ENCODE assay signal across 1 cellular context in the genomic region with DNA sequence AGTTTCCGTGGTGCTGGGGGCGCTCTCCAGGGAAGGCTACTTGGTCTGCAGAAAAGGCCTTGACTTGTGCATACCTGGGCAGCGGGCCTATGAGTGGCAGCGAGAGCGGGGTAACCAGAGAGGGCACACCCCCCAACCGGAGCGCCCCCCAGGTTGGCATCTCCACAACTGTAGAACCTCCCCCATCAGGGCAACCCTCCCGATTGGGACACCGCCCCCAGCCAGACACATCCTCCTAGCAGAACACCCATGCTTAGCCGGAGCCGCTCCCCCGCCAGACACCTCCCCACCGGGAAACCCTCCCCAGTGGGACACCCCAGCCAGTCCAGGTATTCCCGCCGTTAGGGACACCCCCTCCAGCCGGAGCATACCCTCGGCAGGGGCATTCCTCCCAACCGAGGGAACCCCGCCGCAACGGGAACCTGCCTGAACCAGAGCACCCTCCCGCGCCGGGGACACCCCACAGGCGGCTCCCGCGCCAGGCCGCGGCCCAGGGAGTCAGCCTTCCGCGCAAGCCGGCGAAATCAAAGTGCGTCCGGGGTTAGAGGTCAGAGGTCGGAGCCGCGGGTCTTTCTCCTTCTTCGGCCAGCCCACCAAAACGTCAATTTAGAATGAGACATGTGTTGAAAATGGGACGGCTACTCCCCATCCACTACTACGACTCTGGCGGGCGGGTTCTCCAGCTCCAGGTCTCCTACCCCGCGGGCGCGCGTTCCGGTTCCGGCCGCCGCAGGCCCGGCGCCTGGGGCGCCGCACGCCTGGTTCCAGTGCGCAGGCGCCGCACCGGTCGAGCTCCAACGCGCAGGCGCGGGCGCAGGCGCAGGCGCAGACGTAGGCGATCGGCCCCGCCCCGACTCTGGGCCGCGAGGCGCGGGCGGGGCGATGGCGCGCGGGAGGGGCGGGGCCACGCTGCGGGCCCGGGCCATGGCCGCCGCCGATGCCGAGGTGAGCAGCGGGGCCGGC.
TF ChIP-seq lines count a peak whose summit lies in the region.

Gene EHMT1, plus strand, starts transcription at position 901 of the 963 bp plus-strand sequence. Its CDS starts 24 bp downstream, at position 925.

TF ChIP-seq in K562, 482 proteins besides CTCF, POLR2A, EP300 and RAD21 (continued from another document and continues in another):
- TF ChIP-seq, protein P1, sequence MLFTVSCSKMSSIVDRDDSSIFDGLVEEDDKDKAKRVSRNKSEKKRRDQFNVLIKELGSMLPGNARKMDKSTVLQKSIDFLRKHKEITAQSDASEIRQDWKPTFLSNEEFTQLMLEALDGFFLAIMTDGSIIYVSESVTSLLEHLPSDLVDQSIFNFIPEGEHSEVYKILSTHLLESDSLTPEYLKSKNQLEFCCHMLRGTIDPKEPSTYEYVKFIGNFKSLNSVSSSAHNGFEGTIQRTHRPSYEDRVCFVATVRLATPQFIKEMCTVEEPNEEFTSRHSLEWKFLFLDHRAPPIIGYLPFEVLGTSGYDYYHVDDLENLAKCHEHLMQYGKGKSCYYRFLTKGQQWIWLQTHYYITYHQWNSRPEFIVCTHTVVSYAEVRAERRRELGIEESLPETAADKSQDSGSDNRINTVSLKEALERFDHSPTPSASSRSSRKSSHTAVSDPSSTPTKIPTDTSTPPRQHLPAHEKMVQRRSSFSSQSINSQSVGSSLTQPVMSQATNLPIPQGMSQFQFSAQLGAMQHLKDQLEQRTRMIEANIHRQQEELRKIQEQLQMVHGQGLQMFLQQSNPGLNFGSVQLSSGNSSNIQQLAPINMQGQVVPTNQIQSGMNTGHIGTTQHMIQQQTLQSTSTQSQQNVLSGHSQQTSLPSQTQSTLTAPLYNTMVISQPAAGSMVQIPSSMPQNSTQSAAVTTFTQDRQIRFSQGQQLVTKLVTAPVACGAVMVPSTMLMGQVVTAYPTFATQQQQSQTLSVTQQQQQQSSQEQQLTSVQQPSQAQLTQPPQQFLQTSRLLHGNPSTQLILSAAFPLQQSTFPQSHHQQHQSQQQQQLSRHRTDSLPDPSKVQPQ (CRISPR knock-in tag; IDR thresholded peaks at IDR 0.05; ENCODE audit: borderline replicate concordance) = no peak
- TF ChIP-seq ZNF217 (CRISPR knock-in tag; IDR thresholded peaks at IDR 0.05) = no peak
- TF ChIP-seq MYNN (IDR thresholded peaks at IDR 0.05) = no peak
- no peak for TF ChIP-seq MYNN (CRISPR knock-in tag; IDR thresholded peaks at IDR 0.05)
- no peak for TF ChIP-seq U2AF1 (optimal IDR thresholded peaks at IDR 0.05; ENCODE audit: low read depth, low read length)
- TF ChIP-seq ETV5 (CRISPR knock-in tag; IDR thresholded peaks at IDR 0.05; ENCODE audit: low read depth) = peak; percentile 74; the same call in 1 of the 2 replicates
- no peak for TF ChIP-seq ZBTB8A (IDR thresholded peaks at IDR 0.05; ENCODE audit: partially characterized antibody)
- TF ChIP-seq, protein P2, sequence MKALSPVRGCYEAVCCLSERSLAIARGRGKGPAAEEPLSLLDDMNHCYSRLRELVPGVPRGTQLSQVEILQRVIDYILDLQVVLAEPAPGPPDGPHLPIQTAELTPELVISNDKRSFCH (CRISPR knock-in tag; IDR thresholded peaks at IDR 0.05) = no peak
- TF ChIP-seq, protein P2 (tag; IDR thresholded peaks at IDR 0.05) = no peak; the same call in 1 of the 2 replicates
- no peak for TF ChIP-seq XRCC5 (IDR thresholded peaks at IDR 0.05; ENCODE audit: low read depth, low read length)
- peak; percentile 93 for TF ChIP-seq NKRF (IDR thresholded peaks at IDR 0.05; ENCODE audit: borderline replicate concordance)
- no peak for TF ChIP-seq CC2D1A (IDR thresholded peaks at IDR 0.05)
- TF ChIP-seq SREBF2 (CRISPR knock-in tag; IDR thresholded peaks at IDR 0.05) = no peak
- TF ChIP-seq FOSL1 (tag; conservative IDR thresholded peaks at IDR 0.05) = 0 out of 2 replicates have a peak, but pooled peaks have one; percentile 32
- TF ChIP-seq TAF15 (IDR thresholded peaks at IDR 0.05; ENCODE audit: low read depth, low read length) = no peak
- TF ChIP-seq IRF2 (CRISPR knock-in tag; IDR thresholded peaks at IDR 0.05) = no peak
- TF ChIP-seq ZNF699 (CRISPR knock-in tag; IDR thresholded peaks at IDR 0.05; ENCODE audit: insufficient replicate concordance) = no peak
- TF ChIP-seq IFI16 (CRISPR knock-in tag; IDR thresholded peaks at IDR 0.05) = no peak
- no peak for TF ChIP-seq HMG20A (CRISPR knock-in tag; conservative IDR thresholded peaks at IDR 0.05)
- TF ChIP-seq NFYB (IDR thresholded peaks at IDR 0.05; ENCODE audit: extremely low read depth, insufficient read length) = no peak
- TF ChIP-seq MED1 (CRISPR knock-in tag; IDR thresholded peaks at IDR 0.05; ENCODE audit: borderline replicate concordance) = no peak
- TF ChIP-seq FOXJ2 (tag; IDR thresholded peaks at IDR 0.05) = no peak
- TF ChIP-seq ZBTB40 (IDR thresholded peaks at IDR 0.05) = peak; percentile 94
- no peak for TF ChIP-seq ZBTB40 (CRISPR knock-in tag; IDR thresholded peaks at IDR 0.05)
- no peak for TF ChIP-seq RFX7 (CRISPR knock-in tag; IDR thresholded peaks at IDR 0.05)
- TF ChIP-seq YY1 (IDR thresholded peaks at IDR 0.05; ENCODE audit: borderline replicate concordance in 1 of 3, control insufficient read depth in 1 of 3, extremely low read depth in 1 of 3, insufficient read depth in 3 of 3, insufficient read length in 1 of 3, insufficient replicate concordance in 2 of 3, low read depth in 1 of 3, low read length in 2 of 3) = peak; percentile 43 to 89 (median 85)
- TF ChIP-seq U2AF2 (optimal IDR thresholded peaks at IDR 0.05; ENCODE audit: low read depth, low read length) = no peak
- TF ChIP-seq ZNF717 (CRISPR knock-in tag; IDR thresholded peaks at IDR 0.05) = 0 out of 2 replicates have a peak, but pooled peaks have one; percentile 81
- no peak for TF ChIP-seq ZNF41 (CRISPR knock-in tag; conservative IDR thresholded peaks at IDR 0.05)
- TF ChIP-seq ZNF551 (CRISPR knock-in tag; IDR thresholded peaks at IDR 0.05) = no peak
- no peak for TF ChIP-seq ZNF253 (CRISPR knock-in tag; conservative IDR thresholded peaks at IDR 0.05)
- TF ChIP-seq PHF21A (IDR thresholded peaks at IDR 0.05; ENCODE audit: borderline replicate concordance, low read depth) = no peak
- TF ChIP-seq HNRNPUL1 (IDR thresholded peaks at IDR 0.05; ENCODE audit: low read length) = no peak
- TF ChIP-seq ZNF518B (CRISPR knock-in tag; IDR thresholded peaks at IDR 0.05) = no peak
- TF ChIP-seq FOS (IDR thresholded peaks at IDR 0.05; ENCODE audit: extremely low read depth, insufficient read length) = no peak
- no peak for TF ChIP-seq ZNF431 (CRISPR knock-in tag; IDR thresholded peaks at IDR 0.05)
- no peak for TF ChIP-seq ZBTB26 (CRISPR knock-in tag; IDR thresholded peaks at IDR 0.05)
- no peak for TF ChIP-seq SAFB (IDR thresholded peaks at IDR 0.05; ENCODE audit: borderline replicate concordance, low read depth, low read length)
- no peak for TF ChIP-seq ZNF133 (CRISPR knock-in tag; IDR thresholded peaks at IDR 0.05)
- TF ChIP-seq NR4A1 (CRISPR knock-in tag; IDR thresholded peaks at IDR 0.05) = 0 out of 2 replicates have a peak, but pooled peaks have one; percentile 37
- peak; percentile 61; the same call in 1 of the 2 replicates for TF ChIP-seq NR4A1 (tag; IDR thresholded peaks at IDR 0.05)
- peak; percentile 59; the same call in 1 of the 2 replicates for TF ChIP-seq L3MBTL2 (IDR thresholded peaks at IDR 0.05)
